Comparison of ENCODE assay signal across 21 cellular contexts in genomic region chr1:231108500-231109254, GRCh38. TPM values are rescaled to one million over a fixed set of nuclear protein-coding genes. Genes with fewer than 3 reads are reported as not detected.
DNase-seq lines count a peak whose midpoint lies in the region; ATAC-seq and TF ChIP-seq lines count a peak whose summit lies in the region.
"Had no signal": no experiment of that assay in that cellular context is flagged by ENCODE, and none has a peak within 500 bp of the region (broad histone marks: within the 10 kb centered on the region; RNA-seq: fewer than 3 reads in every experiment).

No MANE protein-coding gene starts in this region.

- no peaks in the 10 kb centered on the region for H3K79me2 ChIP-seq in Loucy (ENCODE audit: insufficient read depth, low read length)

- H3K27ac Mint-ChIP-seq in activated naive CD4-positive, alpha-beta T cell treated with anti-CD3 and anti-CD28 coated beads, Interleukin-2, amount 50 U/mL, for 24 hours = no peak overlapping the region
- peak overlapping the region; percentile 76 for H3K27ac Mint-ChIP-seq in chondrocyte (ENCODE audit: unreplicated experiment)
- H3K27ac Mint-ChIP-seq: H9, IgD-negative memory B cell had no signal

- peaks cover 9% of the 10 kb centered on the region for H3K9me3 Mint-ChIP-seq in activated naive CD4-positive, alpha-beta T cell treated with anti-CD3 and anti-CD28 coated beads, Interleukin-2, amount 50 U/mL, for 24 hours
- H3K9me3 Mint-ChIP-seq in chondrocyte (ENCODE audit: low read depth) = peaks cover 6% of the 10 kb centered on the region
- H3K9me3 Mint-ChIP-seq: H9 had no signal

- no peaks in the 10 kb centered on the region; the same call in 1 of the 2 replicates for H3K9me2 ChIP-seq in Loucy (replicated peaks; ENCODE audit: low read depth, low read length)

- H3F3A ChIP-seq in Loucy (ENCODE audit: low read depth) = no peaks in the 10 kb centered on the region

- peak overlapping the region; percentile 57 for H3K4me3 Mint-ChIP-seq in activated naive CD4-positive, alpha-beta T cell treated with anti-CD3 and anti-CD28 coated beads, Interleukin-2, amount 50 U/mL, for 24 hours
- H3K4me3 Mint-ChIP-seq in chondrocyte (ENCODE audit: unreplicated experiment) = no peak overlapping the region
- H3K4me3 Mint-ChIP-seq: H9, IgD-negative memory B cell had no signal

- peaks cover 16% of the 10 kb centered on the region for H3K4me1 Mint-ChIP-seq in activated naive CD4-positive, alpha-beta T cell treated with anti-CD3 and anti-CD28 coated beads, Interleukin-2, amount 50 U/mL, for 24 hours
- H3K4me1 Mint-ChIP-seq in chondrocyte (ENCODE audit: low read depth) = peaks cover 51% of the 10 kb centered on the region

- peak; percentile 56 for ATAC-seq in upper lobe of right lung
- ATAC-seq in HG03378 (IDR thresholded peaks at IDR 0.05; ENCODE audit: unreplicated experiment) = no peak
- ATAC-seq in GM18909 (IDR thresholded peaks at IDR 0.05; ENCODE audit: poor library complexity, unreplicated experiment) = no peak
- ATAC-seq: SK-N-SH treated with all-trans-retinoic acid at 6 μM for 48 hours had no signal

- peaks cover 6% of the 10 kb centered on the region for H3K27me3 ChIP-seq in Loucy (ENCODE audit: insufficient read depth, low read length, poor library complexity, severe bottlenecking)
- no peaks in the 10 kb centered on the region for H3K27me3 ChIP-seq in upper lobe of right lung

- intact Hi-C loops in upper lobe of right lung (cut with DNase I) = no loop called here

- no peaks in the 10 kb centered on the region for H3K36me3 Mint-ChIP-seq in activated naive CD4-positive, alpha-beta T cell treated with anti-CD3 and anti-CD28 coated beads, Interleukin-2, amount 50 U/mL, for 24 hours
- H3K36me3 Mint-ChIP-seq in chondrocyte (ENCODE audit: low read depth) = no peaks in the 10 kb centered on the region

- H3K9ac ChIP-seq in Loucy (ENCODE audit: low read depth, low read length, poor library complexity, severe bottlenecking) = no peak overlapping the region

- DNase-seq in activated naive CD4-positive, alpha-beta T cell treated with anti-CD3 and anti-CD28 coated beads, Interleukin-2, amount 50 U/mL, for 16 hours = no peak
- DNase-seq in chondrocyte (ENCODE audit: low spot score) (no peak), upper lobe of right lung (no peak), Ammon's horn (ENCODE audit: low spot score) (no peak)
- DNase-seq: COR-L47, DMS 273 treated with DMSO at 0.1 percent for 48 hours, DND-41, H9, NCI-H1105, NCI-H510A treated with DMSO at 0.1 percent for 48 hours, NCI-H774, SHP77 had no signal

- peak overlapping the region; percentile 38; the same call in 1 of the 2 replicates for H2AFZ ChIP-seq in Loucy (ENCODE audit: low read length)

- H3K27me3 Mint-ChIP-seq in activated naive CD4-positive, alpha-beta T cell treated with anti-CD3 and anti-CD28 coated beads, Interleukin-2, amount 50 U/mL, for 24 hours = peaks cover 4% of the 10 kb centered on the region
- no peaks in the 10 kb centered on the region for H3K27me3 Mint-ChIP-seq in chondrocyte (ENCODE audit: low read depth)

- H3K9me3 ChIP-seq in Loucy (ENCODE audit: insufficient read depth, low read depth, low read length) (no peaks in the 10 kb centered on the region; the same call in 1 of the 2 replicates), upper lobe of right lung (no peaks in the 10 kb centered on the region)

- H3K36me3 ChIP-seq in Loucy (ENCODE audit: insufficient read depth, low read length) = no peaks in the 10 kb centered on the region
- H3K36me3 ChIP-seq in upper lobe of right lung = no peaks in the 10 kb centered on the region

- no peak overlapping the region for H3K4me2 ChIP-seq in Loucy (ENCODE audit: low read depth, low read length, poor library complexity, severe bottlenecking)

- peaks cover 3% of the 10 kb centered on the region for H3K4me1 ChIP-seq in Loucy (ENCODE audit: insufficient read depth, low read length, poor library complexity, severe bottlenecking)
- peaks cover 11% of the 10 kb centered on the region for H3K4me1 ChIP-seq in upper lobe of right lung

- H3K27ac ChIP-seq in upper lobe of right lung = no peak overlapping the region
- H3K27ac ChIP-seq: C4-2B had no signal

- no peaks in the 10 kb centered on the region for H4K20me1 ChIP-seq in Loucy (ENCODE audit: insufficient read depth, low read length, poor library complexity, severe bottlenecking)

- TF ChIP-seq CTCF in Loucy (conservative IDR thresholded peaks at IDR 0.05; ENCODE audit: low read length) (no peak), chondrocyte (IDR thresholded peaks at IDR 0.05) (no peak), upper lobe of right lung (IDR thresholded peaks at IDR 0.05) (no peak)

- H3K4me3 ChIP-seq in Loucy (ENCODE audit: low read length, poor library complexity, severe bottlenecking) (no peak overlapping the region), upper lobe of right lung (no peak overlapping the region)

RNA-seq across cellular contexts. Expression of gene TRIM67, which starts 53.2 kb away (rescaled TPM):
- total RNA-seq in chondrocyte (1.2 to 2.9 TPM (median 1.6 TPM) in 3 replicates), upper lobe of right lung (not detected)
- total RNA-seq: H9, LHCN-M2, RPMI7951 had no signal
